Comparison of ENCODE assay signal across 24 cellular contexts in the genomic region with DNA sequence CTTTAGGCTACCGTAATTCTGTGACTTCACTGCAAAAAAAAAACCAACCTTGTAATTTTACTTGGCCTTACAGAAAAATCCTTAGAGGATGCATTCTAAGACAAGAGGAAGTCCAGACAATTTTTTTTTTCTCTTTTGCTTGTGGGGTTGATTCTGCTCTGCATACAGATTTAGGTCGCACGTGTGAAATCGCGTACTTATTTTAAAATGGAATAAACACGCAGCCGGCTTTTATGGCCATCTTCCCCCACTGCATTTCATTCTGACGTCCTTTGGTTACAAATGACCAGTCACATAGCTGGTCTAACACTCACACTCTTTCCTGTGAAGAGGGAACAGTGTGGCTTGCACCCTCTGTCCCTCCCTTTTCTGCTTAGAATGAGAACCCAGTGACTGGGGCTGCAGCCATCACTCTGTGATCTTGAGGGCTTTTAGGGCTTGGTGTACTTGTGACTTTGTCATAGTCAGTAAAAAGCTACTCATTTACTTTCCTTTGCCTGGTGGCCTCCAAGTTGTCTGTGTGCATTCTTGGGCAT.
DNase-seq lines count a peak whose midpoint lies in the region; ATAC-seq, FAIRE-seq and TF ChIP-seq lines count a peak whose summit lies in the region.
"Had no signal": no experiment of that assay in that cellular context is flagged by ENCODE, and none has a peak within 500 bp of the region (broad histone marks: within the 10 kb centered on the region; RNA-seq: fewer than 3 reads in every experiment).

No MANE protein-coding gene starts in this region.

- peaks cover 80% of the 10 kb centered on the region for H3K4me1 Mint-ChIP-seq in activated naive CD8-positive, alpha-beta T cell treated with anti-CD3 and anti-CD28 coated beads, Interleukin-2, amount 10 ng/mL, durations not matched to agents 7 days and 5 days
- peaks cover 20 to 23% of the 10 kb centered on the region in 2 donors for H3K4me1 Mint-ChIP-seq in stimulated activated naive B cell treated with anti-CD40 and anti-IgM and Interleukin-4, amounts not matched to agents 10 μg/mL and 1 μg/mL and 100 μg/mL, for 72 hours

- no peaks in the 10 kb centered on the region for H3K36me3 ChIP-seq in kidney (ENCODE audit: control insufficient read depth in 1 of 2, insufficient read depth in 2 of 2, low read length in 2 of 2)
- H3K36me3 ChIP-seq: pancreas, tibial nerve had no signal

- TF ChIP-seq CTCF in omental fat pad (IDR thresholded peaks at IDR 0.05): no peak
- no peak for TF ChIP-seq CTCF in kidney (IDR thresholded peaks at IDR 0.05; ENCODE audit: borderline replicate concordance, extremely low read depth, insufficient read depth)

- no peak overlapping the region for H3K4me3 ChIP-seq in kidney (ENCODE audit: low read length in 2 of 2)
- H3K4me3 ChIP-seq: lung, pancreas, tibial nerve had no signal

- H3K9me3 Mint-ChIP-seq in activated naive CD8-positive, alpha-beta T cell treated with anti-CD3 and anti-CD28 coated beads, Interleukin-2, amount 10 ng/mL, durations not matched to agents 7 days and 5 days: peaks cover 9% of the 10 kb centered on the region
- no peaks in the 10 kb centered on the region for H3K9me3 Mint-ChIP-seq in stimulated activated naive B cell treated with anti-CD40 and anti-IgM and Interleukin-4, amounts not matched to agents 10 μg/mL and 1 μg/mL and 100 μg/mL, for 72 hours

- no peak overlapping the region for H3K9ac ChIP-seq in kidney (ENCODE audit: low read length in 2 of 2)

- ATAC-seq in activated naive CD8-positive, alpha-beta T cell treated with anti-CD3 and anti-CD28 coated beads, Interleukin-2, amount 10 ng/mL, durations not matched to agents 7 days and 5 days (ENCODE audit: low read depth): no peak
- peak; percentile 30 to 38 for ATAC-seq in stimulated activated naive B cell treated with anti-CD40 and anti-IgM and Interleukin-4, amounts not matched to agents 10 μg/mL and 1 μg/mL and 100 μg/mL, for 72 hours (replicated peaks)
- no peak for ATAC-seq in omental fat pad (ENCODE audit: low FRiP score)
- no peak for ATAC-seq in HG03432 (IDR thresholded peaks at IDR 0.05; ENCODE audit: unreplicated experiment)
- ATAC-seq: sciatic nerve had no signal

- H3K4me1 ChIP-seq in kidney (ENCODE audit: control insufficient read depth in 1 of 2, insufficient read depth in 1 of 2, low read depth in 1 of 2, low read length in 2 of 2): no peaks in the 10 kb centered on the region
- H3K4me1 ChIP-seq: tibial nerve had no signal

- H3K36me3 Mint-ChIP-seq in activated naive CD8-positive, alpha-beta T cell treated with anti-CD3 and anti-CD28 coated beads, Interleukin-2, amount 10 ng/mL, durations not matched to agents 7 days and 5 days: peaks cover 36% of the 10 kb centered on the region
- no peaks in the 10 kb centered on the region for H3K36me3 Mint-ChIP-seq in stimulated activated naive B cell treated with anti-CD40 and anti-IgM and Interleukin-4, amounts not matched to agents 10 μg/mL and 1 μg/mL and 100 μg/mL, for 72 hours

- intact Hi-C loops in kidney (cut with DNase I): no loop called here

- H3K27me3 Mint-ChIP-seq in activated naive CD8-positive, alpha-beta T cell treated with anti-CD3 and anti-CD28 coated beads, Interleukin-2, amount 10 ng/mL, durations not matched to agents 7 days and 5 days: no peaks in the 10 kb centered on the region
- no peaks in the 10 kb centered on the region for H3K27me3 Mint-ChIP-seq in stimulated activated naive B cell treated with anti-CD40 and anti-IgM and Interleukin-4, amounts not matched to agents 10 μg/mL and 1 μg/mL and 100 μg/mL, for 72 hours

- DNase-seq in activated effector memory CD4-positive, alpha-beta T cell treated with anti-CD3 and anti-CD28 coated beads, Interleukin-2, amount 50 U/mL, for 16 hours: peak; percentile 13
- DNase-seq in activated effector memory CD4-positive, alpha-beta T cell treated with Interleukin-2 at 50 U/mL for 16 hours: no peak
- DNase-seq in NAMALWA (ENCODE audit: low spot score) (peak; percentile 53), omental fat pad (ENCODE audit: low spot score) (no peak), kidney (no peak)
- DNase-seq in activated naive CD8-positive, alpha-beta T cell treated with anti-CD3 and anti-CD28 coated beads, Interleukin-2, amount 10 ng/mL, durations not matched to agents 7 days and 5 days: peak; percentile 16
- no peak for DNase-seq in stimulated activated naive B cell treated with anti-CD40 and anti-IgM and Interleukin-4, amounts not matched to agents 10 μg/mL and 1 μg/mL and 100 μg/mL, for 72 hours
- DNase-seq: activated gamma-delta T cell treated with Interleukin-2 at 50 U/mL for 16 hours; cerebellar nuclear complex; DND-41; hypothalamus; islet precursor cell; NCI-H1694; NCI-H748 treated with DMSO at 0.1 percent for 48 hours; pancreas; SHP77; stimulated activated naive CD4-positive, alpha-beta T cell had no signal

- FAIRE-seq in kidney (lab: Jason Lieb, UNC): no peak
- FAIRE-seq: astrocyte, frontal cortex, H1, pancreas had no signal

- peaks cover 0 to 3% of the 10 kb centered on the region in 2 donors for H3K9me3 ChIP-seq in kidney (ENCODE audit: control insufficient read depth in 1 of 2, low read length in 2 of 2)
- H3K9me3 ChIP-seq: pancreas had no signal

- no peak overlapping the region for H3K27ac ChIP-seq in kidney (ENCODE audit: low read depth in 2 of 2, low read length in 2 of 2)
- H3K27ac ChIP-seq: pancreas, tibial nerve had no signal

- peak overlapping the region; percentile 93 for H3K27ac Mint-ChIP-seq in activated naive CD8-positive, alpha-beta T cell treated with anti-CD3 and anti-CD28 coated beads, Interleukin-2, amount 10 ng/mL, durations not matched to agents 7 days and 5 days
- H3K27ac Mint-ChIP-seq in stimulated activated naive B cell treated with anti-CD40 and anti-IgM and Interleukin-4, amounts not matched to agents 10 μg/mL and 1 μg/mL and 100 μg/mL, for 72 hours: no peak overlapping the region

- no peak overlapping the region for H3K4me3 Mint-ChIP-seq in activated naive CD8-positive, alpha-beta T cell treated with anti-CD3 and anti-CD28 coated beads, Interleukin-2, amount 10 ng/mL, durations not matched to agents 7 days and 5 days
- no peak overlapping the region for H3K4me3 Mint-ChIP-seq in stimulated activated naive B cell treated with anti-CD40 and anti-IgM and Interleukin-4, amounts not matched to agents 10 μg/mL and 1 μg/mL and 100 μg/mL, for 72 hours

- POLR2A ChIA-PET in activated naive CD8-positive, alpha-beta T cell treated with anti-CD3 and anti-CD28 coated beads, Interleukin-2, amount 10 ng/mL, durations not matched to agents 7 days and 5 days (lab: Charles Lee): interaction anchor here (0.7 to 3.9 kb wide), 7 partner anchors 8 to 65 kb away, joined by 3 to 59 read pairs (median 4); no protein-coding TSS in a partner anchor

Comparison
In these comparisons a context has a peak if more than half of its experiments do, and no peak if none do; other contexts are left out.
1. DNase-seq: peak in activated effector memory CD4-positive, alpha-beta T cell treated with anti-CD3 and anti-CD28 coated beads, Interleukin-2, amount 50 U/mL, for 16 hours (single experiment), NAMALWA (single experiment) and activated naive CD8-positive, alpha-beta T cell treated with anti-CD3 and anti-CD28 coated beads, Interleukin-2, amount 10 ng/mL, durations not matched to agents 7 days and 5 days (single experiment); none in activated effector memory CD4-positive, alpha-beta T cell treated with Interleukin-2 at 50 U/mL for 16 hours (single experiment), stimulated activated naive B cell treated with anti-CD40 and anti-IgM and Interleukin-4, amounts not matched to agents 10 μg/mL and 1 μg/mL and 100 μg/mL, for 72 hours (single experiment), omental fat pad (single experiment) and kidney (single experiment).
2. ATAC-seq: peak in stimulated activated naive B cell treated with anti-CD40 and anti-IgM and Interleukin-4, amounts not matched to agents 10 μg/mL and 1 μg/mL and 100 μg/mL, for 72 hours (2 of 2); none in activated naive CD8-positive, alpha-beta T cell treated with anti-CD3 and anti-CD28 coated beads, Interleukin-2, amount 10 ng/mL, durations not matched to agents 7 days and 5 days (single experiment), omental fat pad (single experiment) and HG03432 (single experiment).